ENCODE assay signal across 10 cellular contexts in the genomic region with DNA sequence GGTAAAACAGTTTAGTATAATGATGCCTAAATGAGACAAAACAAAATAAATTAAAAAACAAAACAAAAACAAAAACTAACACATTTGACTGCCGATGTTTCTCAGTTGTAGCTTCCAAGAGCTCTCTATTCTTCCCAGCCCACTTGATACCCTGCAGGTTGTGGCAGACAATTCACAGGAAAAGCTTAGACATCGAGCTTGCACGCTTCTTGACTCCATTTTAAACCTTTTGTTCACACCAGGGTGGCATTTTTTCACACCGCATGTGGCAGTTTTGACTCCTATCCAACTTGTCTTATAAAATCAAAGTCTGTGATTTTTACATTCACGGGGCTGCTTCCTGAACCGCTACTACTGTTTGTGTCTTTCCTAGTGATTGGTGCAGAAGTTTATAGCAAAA.
DNase-seq lines count a peak whose midpoint lies in the region; ATAC-seq, FAIRE-seq and TF ChIP-seq lines count a peak whose summit lies in the region.
"Had no signal": no experiment of that assay in that cellular context is flagged by ENCODE, and none has a peak within 500 bp of the region (broad histone marks: within the 10 kb centered on the region; RNA-seq: fewer than 3 reads in every experiment).

No MANE protein-coding gene starts in this region.

- H3K79me1 ChIP-seq in H1 (ENCODE audit: low read depth, low read length): no peaks in the 10 kb centered on the region

- H3K36me3 Mint-ChIP-seq in MCF 10A (ENCODE audit: insufficient read depth, unreplicated experiment): no peaks in the 10 kb centered on the region
- peaks cover 14% of the 10 kb centered on the region for H3K36me3 Mint-ChIP-seq in mesothelial cell of epicardium
- peaks cover 2% of the 10 kb centered on the region for H3K36me3 Mint-ChIP-seq in type B pancreatic cell
- H3K36me3 Mint-ChIP-seq: natural killer cell treated with Interleukin-12 subunit alpha and Interleukin-12 subunit beta and Interleukin-15 and Interleukin-18, amount 100 ng/mL, for 72 hours had no signal

- H3K23ac ChIP-seq in H1 (ENCODE audit: insufficient read length): no peak overlapping the region

- DNase-seq in breast epithelium (ENCODE audit: low spot score in 2 of 2): no peak
- no peak for DNase-seq in MCF 10A (ENCODE audit: unreplicated experiment)
- no peak for DNase-seq in H1 (ENCODE audit: low read depth in 1 of 2, low spot score in 2 of 2)
- no peak for DNase-seq in mesothelial cell of epicardium (ENCODE audit: low spot score in 2 of 2, unreplicated experiment in 2 of 2)
- no peak for DNase-seq in type B pancreatic cell (ENCODE audit: extremely low spot score, unreplicated experiment)
- DNase-seq in left lung: no peak
- no peak for DNase-seq in HTR-8/SVneo (ENCODE audit: insufficient read length, low spot score)
- no peak for DNase-seq in stimulated activated CD4-positive, alpha-beta T cell treated with anti-CD3 and anti-CD28 coated beads, Interleukin-4, amount 100 ng/mL, for 24 hours
- DNase-seq: activated gamma-delta T cell treated with Interleukin-2 at 50 U/mL for 16 hours had no signal

- H3K9ac ChIP-seq in H1 (replicated peaks in 1 of 4; ENCODE audit: extremely low read depth in 1 of 4, low read depth in 3 of 4, low read length in 3 of 4): no peak overlapping the region

- peaks cover 51% of the 10 kb centered on the region for H3K27me3 Mint-ChIP-seq in MCF 10A (ENCODE audit: insufficient read depth, unreplicated experiment)
- H3K27me3 Mint-ChIP-seq in mesothelial cell of epicardium (ENCODE audit: low read depth): no peaks in the 10 kb centered on the region
- H3K27me3 Mint-ChIP-seq in type B pancreatic cell: no peaks in the 10 kb centered on the region
- H3K27me3 Mint-ChIP-seq: natural killer cell treated with Interleukin-12 subunit alpha and Interleukin-12 subunit beta and Interleukin-15 and Interleukin-18, amount 100 ng/mL, for 72 hours had no signal

- H3K18ac ChIP-seq in H1 (ENCODE audit: extremely low read depth, low read length): no peak overlapping the region

- H3K36me3 ChIP-seq in breast epithelium (no peaks in the 10 kb centered on the region), H1 (ENCODE audit: control insufficient read depth in 2 of 4, insufficient read depth in 4 of 4, low read length in 3 of 4) (no peaks in the 10 kb centered on the region), left lung (no peaks in the 10 kb centered on the region)

- POLR2A ChIA-PET in MCF 10A (lab: Yijun Ruan, JAX) (no interaction called here), H1 (lab: Charles Lee; ENCODE audit: partially characterized antibody) (no interaction called here)

- H4K8ac ChIP-seq in H1 (ENCODE audit: extremely low read depth, insufficient read depth, low read length): no peak overlapping the region

- H3K4me3 ChIP-seq in breast epithelium (peak overlapping the region; percentile 16 to 55 (median 48)), H1 (ENCODE audit: extremely low read depth in 1 of 4, insufficient read depth in 2 of 4, low read depth in 3 of 4, low read length in 4 of 4) (no peak overlapping the region), left lung (no peak overlapping the region)

- peak overlapping the region; percentile 56 to 71 for H3K27ac ChIP-seq in breast epithelium
- H3K27ac ChIP-seq in H1 (ENCODE audit: low read depth, low read length): no peak overlapping the region
- no peak overlapping the region for H3K27ac ChIP-seq in left lung

- no peak for TF ChIP-seq CTCF in breast epithelium (IDR thresholded peaks at IDR 0.05)
- TF ChIP-seq CTCF in MCF 10A (IDR thresholded peaks at IDR 0.05; ENCODE audit: unreplicated experiment): no peak
- TF ChIP-seq CTCF in H1 (IDR thresholded peaks at IDR 0.05; ENCODE audit: control extremely low read depth in 1 of 3, insufficient read depth in 1 of 3, low read depth in 1 of 3, low read length in 3 of 3): no peak
- no peak for TF ChIP-seq CTCF in mesothelial cell of epicardium (IDR thresholded peaks at IDR 0.05; ENCODE audit: unreplicated experiment)
- TF ChIP-seq CTCF in type B pancreatic cell (conservative IDR thresholded peaks at IDR 0.05): peak; percentile 41
- no peak for TF ChIP-seq CTCF in left lung (IDR thresholded peaks at IDR 0.05)

- H4K91ac ChIP-seq in H1 (replicated peaks; ENCODE audit: insufficient read length, low read length): no peak overlapping the region

- H3K27me3 ChIP-seq in breast epithelium (no peaks in the 10 kb centered on the region), H1 (replicated peaks in 1 of 4; ENCODE audit: control insufficient read depth in 3 of 4, extremely low read depth in 1 of 4, insufficient read depth in 3 of 4, low read length in 3 of 4) (no peaks in the 10 kb centered on the region), left lung (no peaks in the 10 kb centered on the region)

- BruUV-seq in MCF 10A (replicated peaks; lab: Mats Ljungman, UMichigan): no TSS peak

- H3K27ac Mint-ChIP-seq in MCF 10A (ENCODE audit: low read depth, unreplicated experiment): no peak overlapping the region
- H3K27ac Mint-ChIP-seq in mesothelial cell of epicardium: peak overlapping the region; percentile 14
- peak overlapping the region; percentile 6 for H3K27ac Mint-ChIP-seq in type B pancreatic cell
- H3K27ac Mint-ChIP-seq: natural killer cell treated with Interleukin-12 subunit alpha and Interleukin-12 subunit beta and Interleukin-15 and Interleukin-18, amount 100 ng/mL, for 72 hours had no signal

- H3K4me3 Mint-ChIP-seq in MCF 10A (ENCODE audit: unreplicated experiment) (no peak overlapping the region), mesothelial cell of epicardium (peak overlapping the region; percentile 0), type B pancreatic cell (peak overlapping the region; percentile 75)
- H3K4me3 Mint-ChIP-seq: natural killer cell treated with Interleukin-12 subunit alpha and Interleukin-12 subunit beta and Interleukin-15 and Interleukin-18, amount 100 ng/mL, for 72 hours had no signal

- no peak overlapping the region for H3K14ac ChIP-seq in H1 (ENCODE audit: insufficient read length)

- H2BK5ac ChIP-seq in H1 (ENCODE audit: low read depth, low read length): no peak overlapping the region

- FAIRE-seq in H1 (lab: Jason Lieb, UNC) (peak; percentile 13), HTR-8/SVneo (lab: Jason Lieb, UNC) (no peak)

- intact Hi-C loops in breast epithelium (cut with DNase I; ENCODE audit: low total_unique reads): no loop called here
- intact Hi-C loops in MCF 10A (cut with micrococcal nuclease): no loop called here
- intact Hi-C loops in left lung (cut with DNase I): no loop called here

- H3K9me3 Mint-ChIP-seq in MCF 10A (ENCODE audit: unreplicated experiment) (no peaks in the 10 kb centered on the region), mesothelial cell of epicardium (no peaks in the 10 kb centered on the region), type B pancreatic cell (no peaks in the 10 kb centered on the region)

- no peak for TF ChIP-seq POLR2A in breast epithelium (IDR thresholded peaks at IDR 0.05)
- no peak for TF ChIP-seq POLR2A in H1 (IDR thresholded peaks at IDR 0.05; ENCODE audit: control extremely low read depth in 1 of 2, low read depth in 2 of 2, low read length in 2 of 2)

- TF ChIP-seq RAD21 in H1 (IDR thresholded peaks at IDR 0.05 in 1 of 2, conservative IDR thresholded peaks at IDR 0.05 in 1 of 2; ENCODE audit: low read depth in 2 of 2, low read length in 2 of 2): no peak

- CTCF ChIA-PET in MCF 10A (lab: Yijun Ruan, JAX): no interaction called here
- CTCF ChIA-PET in H1 (lab: Charles Lee; ENCODE audit: partially characterized antibody): no interaction called here

- H3K9me3 ChIP-seq in breast epithelium (no peaks in the 10 kb centered on the region), H1 (ENCODE audit: insufficient read depth in 2 of 2, low read depth in 1 of 2, low read length in 1 of 2) (no peaks in the 10 kb centered on the region), left lung (no peaks in the 10 kb centered on the region)

- H3K56ac ChIP-seq in H1 (replicated peaks; ENCODE audit: insufficient read length, low read depth, low read length): no peak overlapping the region

- H2BK120ac ChIP-seq in H1 (replicated peaks; ENCODE audit: low read depth, low read length): no peak overlapping the region

- H3K4me1 Mint-ChIP-seq in MCF 10A (ENCODE audit: insufficient read depth, unreplicated experiment) (no peaks in the 10 kb centered on the region), mesothelial cell of epicardium (peaks cover 42% of the 10 kb centered on the region), type B pancreatic cell (ENCODE audit: unreplicated experiment) (peaks cover 30% of the 10 kb centered on the region)

- H3K4me1 ChIP-seq in breast epithelium: no peaks in the 10 kb centered on the region
- H3K4me1 ChIP-seq in H1 (replicated peaks in 1 of 4; ENCODE audit: control insufficient read depth in 3 of 4, insufficient read depth in 4 of 4, low read length in 3 of 4): 0 out of 7 replicates have a peak, but pooled peaks cover 0 to 2% (median 0%) of the 10 kb centered on the region in 4 experiments
- no peaks in the 10 kb centered on the region for H3K4me1 ChIP-seq in left lung

- H3K4me2 ChIP-seq in H1 (ENCODE audit: insufficient read depth in 1 of 2, low read depth in 2 of 2, low read length in 2 of 2): no peak overlapping the region

- no peaks in the 10 kb centered on the region for H3K79me2 ChIP-seq in H1 (ENCODE audit: control insufficient read depth in 1 of 2, insufficient read depth in 2 of 2, low read length in 2 of 2)

- H2BK12ac ChIP-seq in H1 (ENCODE audit: low read depth, low read length): no peak overlapping the region

- H4K5ac ChIP-seq in H1 (ENCODE audit: insufficient read length, low read depth, low read length): no peak overlapping the region

- peak overlapping the region; percentile 56; the same call in 1 of the 2 replicates for H2AFZ ChIP-seq in H1 (ENCODE audit: low read length)

- WGBS in H1 (ENCODE audit: extremely low coverage in 1 of 2, insufficient coverage in 1 of 2, insufficient read length in 1 of 2, insufficient replicate concordance in 2 of 2, low coverage in 1 of 2, low lambda C conversion rate in 2 of 2, missing lambda C conversion rate in 1 of 2), 2 experiments: 88% methylated on average over 6 of the region's 6 CpGs; no CpG with 5 or more reads in 1 of the 2 experiments

- H4K20me1 ChIP-seq in H1 (replicated peaks in 1 of 2; ENCODE audit: control insufficient read depth in 1 of 2, insufficient read depth in 2 of 2, low read length in 2 of 2): no peaks in the 10 kb centered on the region

- no peak overlapping the region for H3K4ac ChIP-seq in H1 (replicated peaks; ENCODE audit: insufficient read length, low read depth, low read length)

- H2BK20ac ChIP-seq in H1 (ENCODE audit: low read length): no peak overlapping the region

- H3K23me2 ChIP-seq in H1 (ENCODE audit: low read depth, low read length): no peaks in the 10 kb centered on the region

- H2AK5ac ChIP-seq in H1 (ENCODE audit: low read depth, low read length): no peak overlapping the region

- no peak for ATAC-seq in left lung
- ATAC-seq: natural killer cell treated with Interleukin-12 subunit alpha and Interleukin-12 subunit beta and Interleukin-15 and Interleukin-18, amount 100 ng/mL, for 72 hours had no signal

- no peak for TF ChIP-seq EP300 in H1 (IDR thresholded peaks at IDR 0.05; ENCODE audit: borderline replicate concordance in 1 of 2, low read depth in 2 of 2, low read length in 2 of 2)

- no peak overlapping the region for H2BK15ac ChIP-seq in H1 (ENCODE audit: low read length)

TF ChIP-seq in H1, 55 proteins besides CTCF, POLR2A, EP300 and RAD21 (continues in another document):
- no peak for TF ChIP-seq SRF (IDR thresholded peaks at IDR 0.05; ENCODE audit: low read depth, low read length)
- no peak for TF ChIP-seq CREB1 (IDR thresholded peaks at IDR 0.05)
- TF ChIP-seq BACH1 (IDR thresholded peaks at IDR 0.05; ENCODE audit: low read length): no peak

Comparison
In these comparisons a context has a peak if more than half of its experiments do, and no peak if none do; other contexts are left out.
1. H3K27ac ChIP-seq: peak in breast epithelium (2 of 2); none in H1 (single experiment) and left lung (0 of 2).
2. H3K4me3 ChIP-seq: peak in breast epithelium (3 of 3); none in H1 (0 of 4) and left lung (0 of 2).